Comparison of ENCODE assay signal across 1 cellular context in genomic region chr11:6389921-6390717, GRCh38.
TF ChIP-seq lines count a peak whose summit lies in the region.

SMPD1 (plus strand) TSS chr11:6390474; CDS start chr11:6390599, 125 bp downstream.

TF ChIP-seq in HepG2, 621 proteins besides CTCF, POLR2A, EP300 and RAD21 (continued from another document and continues in another):
- no peak for TF ChIP-seq AKAP8 (CRISPR knock-in tag; IDR thresholded peaks at IDR 0.05)
- 0 out of 2 replicates have a peak, but pooled peaks have one; percentile 49 for TF ChIP-seq MTF2 (CRISPR knock-in tag; IDR thresholded peaks at IDR 0.05; ENCODE audit: borderline replicate concordance)
- TF ChIP-seq ZFX (CRISPR knock-in tag; IDR thresholded peaks at IDR 0.05; ENCODE audit: low read depth): peak; percentile 69
- TF ChIP-seq SALL1 (CRISPR knock-in tag; IDR thresholded peaks at IDR 0.05): peak; percentile 50; the same call in 1 of the 2 replicates
- 0 out of 2 replicates have a peak, but pooled peaks have one; percentile 41 for TF ChIP-seq ZBTB46 (CRISPR knock-in tag; IDR thresholded peaks at IDR 0.05; ENCODE audit: borderline replicate concordance)
- TF ChIP-seq MTA1 (CRISPR knock-in tag; IDR thresholded peaks at IDR 0.05; ENCODE audit: borderline replicate concordance): no peak; the same call in 1 of the 2 replicates
- 0 out of 2 replicates have a peak, but pooled peaks have one; percentile 6 for TF ChIP-seq ZBTB7B (CRISPR knock-in tag; IDR thresholded peaks at IDR 0.05)
- TF ChIP-seq MYC (CRISPR knock-in tag; IDR thresholded peaks at IDR 0.05; ENCODE audit: borderline replicate concordance): peak; percentile 65; the same call in 1 of the 2 replicates
- peak; percentile 89 for TF ChIP-seq NR2C2 (CRISPR knock-in tag; IDR thresholded peaks at IDR 0.05; ENCODE audit: borderline replicate concordance)
- peak; percentile 70; the same call in 1 of the 3 replicates for TF ChIP-seq MXI1 (IDR thresholded peaks at IDR 0.05; ENCODE audit: borderline replicate concordance, low read depth, low read length)
- TF ChIP-seq POLR2AphosphoS5 (IDR thresholded peaks at IDR 0.05; ENCODE audit: low read depth, low read length): 0 out of 2 replicates have a peak, but pooled peaks have one; percentile 26
- no peak for TF ChIP-seq CAMTA2 (CRISPR knock-in tag; IDR thresholded peaks at IDR 0.05; ENCODE audit: borderline replicate concordance)
- TF ChIP-seq POLR2G (IDR thresholded peaks at IDR 0.05; ENCODE audit: low read depth, low read length): peak; percentile 63
- TF ChIP-seq ZNF616 (CRISPR knock-in tag; IDR thresholded peaks at IDR 0.05; ENCODE audit: low read depth): 0 out of 2 replicates have a peak, but pooled peaks have one; percentile 44
- TF ChIP-seq SRY (CRISPR knock-in tag; IDR thresholded peaks at IDR 0.05): no peak; the same call in 1 of the 2 replicates
- 0 out of 2 replicates have a peak, but pooled peaks have one; percentile 58 for TF ChIP-seq NFE2L1 (CRISPR knock-in tag; IDR thresholded peaks at IDR 0.05; ENCODE audit: borderline replicate concordance)
- TF ChIP-seq HNF4G (IDR thresholded peaks at IDR 0.05; ENCODE audit: borderline replicate concordance, low read depth, low read length): no peak
- no peak for TF ChIP-seq HNF4G (CRISPR knock-in tag; IDR thresholded peaks at IDR 0.05; ENCODE audit: borderline replicate concordance, low read depth)
- TF ChIP-seq THAP8 (CRISPR knock-in tag; IDR thresholded peaks at IDR 0.05; ENCODE audit: borderline replicate concordance): no peak
- TF ChIP-seq MIER3 (CRISPR knock-in tag; IDR thresholded peaks at IDR 0.05; ENCODE audit: borderline replicate concordance): 0 out of 2 replicates have a peak, but pooled peaks have one; percentile 7
- peak; percentile 91 for TF ChIP-seq ARID4A (CRISPR knock-in tag; IDR thresholded peaks at IDR 0.05; ENCODE audit: borderline replicate concordance)
- no peak for TF ChIP-seq SMYD3 (CRISPR knock-in tag; IDR thresholded peaks at IDR 0.05)
- no peak for TF ChIP-seq ELK4 (CRISPR knock-in tag; IDR thresholded peaks at IDR 0.05; ENCODE audit: borderline replicate concordance)
- TF ChIP-seq PITX1 (CRISPR knock-in tag; IDR thresholded peaks at IDR 0.05): 0 out of 2 replicates have a peak, but pooled peaks have one; percentile 37
- peak; percentile 24; the same call in 1 of the 2 replicates for TF ChIP-seq THAP9 (CRISPR knock-in tag; IDR thresholded peaks at IDR 0.05; ENCODE audit: borderline replicate concordance)
- no peak for TF ChIP-seq CBX5 (CRISPR knock-in tag; IDR thresholded peaks at IDR 0.05; ENCODE audit: borderline replicate concordance)
- no peak for TF ChIP-seq SRSF1 (optimal IDR thresholded peaks at IDR 0.05; ENCODE audit: low read depth, low read length)
- no peak for TF ChIP-seq ZBTB14 (CRISPR knock-in tag; IDR thresholded peaks at IDR 0.05)
- TF ChIP-seq ZBTB3 (CRISPR knock-in tag; IDR thresholded peaks at IDR 0.05; ENCODE audit: borderline replicate concordance, low read depth): peak; percentile 76; the same call in 1 of the 2 replicates
- TF ChIP-seq TBX2 (CRISPR knock-in tag; IDR thresholded peaks at IDR 0.05; ENCODE audit: borderline replicate concordance): peak; percentile 61; the same call in 1 of the 2 replicates
- TF ChIP-seq HNRNPK (IDR thresholded peaks at IDR 0.05; ENCODE audit: low read depth, low read length, poor library complexity, severe bottlenecking): peak; percentile 66
- peak; percentile 69; the same call in 1 of the 2 replicates for TF ChIP-seq TAF1 (CRISPR knock-in tag; IDR thresholded peaks at IDR 0.05)
- TF ChIP-seq ZBTB42 (CRISPR knock-in tag; IDR thresholded peaks at IDR 0.05): peak; percentile 50; the same call in 1 of the 2 replicates
- no peak for TF ChIP-seq RFX1 (IDR thresholded peaks at IDR 0.05)
- TF ChIP-seq RARA (CRISPR knock-in tag; IDR thresholded peaks at IDR 0.05): 0 out of 2 replicates have a peak, but pooled peaks have one; percentile 19
- TF ChIP-seq KLF16 (CRISPR knock-in tag; IDR thresholded peaks at IDR 0.05): peak in 1 of 2 experiments; percentile 73; a peak in 2 of 4 replicates
- TF ChIP-seq ZFP37 (CRISPR knock-in tag; IDR thresholded peaks at IDR 0.05; ENCODE audit: borderline replicate concordance): no peak
- TF ChIP-seq SNAPC4 (CRISPR knock-in tag; IDR thresholded peaks at IDR 0.05): no peak
- 0 out of 2 replicates have a peak, but pooled peaks have one; percentile 35 for TF ChIP-seq IKZF5 (CRISPR knock-in tag; IDR thresholded peaks at IDR 0.05)
- TF ChIP-seq SP1 (IDR thresholded peaks at IDR 0.05): no peak
- peak; percentile 76 for TF ChIP-seq SP1 (CRISPR knock-in tag; IDR thresholded peaks at IDR 0.05)
- no peak for TF ChIP-seq MAFK (conservative IDR thresholded peaks at IDR 0.05 in 1 of 2, IDR thresholded peaks at IDR 0.05 in 1 of 2; ENCODE audit: low read length in 2 of 2)
- TF ChIP-seq DMAP1 (CRISPR knock-in tag; IDR thresholded peaks at IDR 0.05): peak; percentile 51; the same call in 1 of the 2 replicates
